21 cellular contexts compared by ENCODE assay signal in the genomic region with DNA sequence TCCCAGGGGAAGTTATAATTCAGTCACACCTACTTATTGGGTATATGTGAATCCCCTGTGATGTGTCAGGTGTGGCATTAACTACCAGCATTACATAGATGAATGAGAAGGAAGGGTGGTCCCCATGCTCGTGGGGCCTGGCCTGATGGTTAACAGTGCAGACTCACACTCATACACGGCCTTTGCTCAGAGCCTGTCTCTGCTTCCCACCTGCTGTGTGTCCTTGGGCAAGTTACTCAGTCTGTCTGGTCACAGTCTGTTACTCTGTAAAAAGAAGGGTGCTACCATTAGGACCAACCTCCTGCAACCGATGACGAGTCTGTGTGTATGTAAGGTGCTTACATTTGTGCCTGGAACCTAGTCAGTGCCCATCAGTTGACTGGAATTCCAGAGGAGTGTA. TPM values are rescaled to one million over a fixed set of nuclear protein-coding genes. Genes with fewer than 3 reads are reported as not detected.
DNase-seq lines count a peak whose midpoint lies in the region; ATAC-seq lines count a peak whose summit lies in the region.
"Had no signal": no experiment of that assay in that cellular context is flagged by ENCODE, and none has a peak within 500 bp of the region (broad histone marks: within the 10 kb centered on the region; RNA-seq: fewer than 3 reads in every experiment).

No MANE protein-coding gene starts in this region.

- H3K4me3 Mint-ChIP-seq in activated naive CD4-positive, alpha-beta T cell treated with anti-CD3 and anti-CD28 coated beads, Interleukin-2, amount 10 ng/mL, durations not matched to agents 7 days and 5 days, result no peak overlapping the region
- H3K4me3 Mint-ChIP-seq in activated T-helper 17 cell treated with anti-CD3 and anti-CD28 coated beads, Interleukin-2, amount 50 U/mL, for 72 hours, result no peak overlapping the region
- no peak overlapping the region for H3K4me3 Mint-ChIP-seq in stimulated activated memory B cell treated with anti-CD40 and anti-IgM and Interleukin-4, amounts not matched to agents 10 μg/mL and 1 μg/mL and 100 μg/mL, for 72 hours
- H3K4me3 Mint-ChIP-seq: activated B cell treated with CpG ODN at 0.5 μM for 24 hours; activated CD4-positive, alpha-beta memory T cell treated with anti-CD3 and anti-CD28 coated beads for 36 hours had no signal

- peaks cover 73% of the 10 kb centered on the region for H3K36me3 Mint-ChIP-seq in activated naive CD4-positive, alpha-beta T cell treated with anti-CD3 and anti-CD28 coated beads, Interleukin-2, amount 10 ng/mL, durations not matched to agents 7 days and 5 days
- peaks cover 96% of the 10 kb centered on the region for H3K36me3 Mint-ChIP-seq in activated T-helper 17 cell treated with anti-CD3 and anti-CD28 coated beads, Interleukin-2, amount 50 U/mL, for 72 hours (ENCODE audit: low read depth)
- peaks cover 71% of the 10 kb centered on the region for H3K36me3 Mint-ChIP-seq in stimulated activated memory B cell treated with anti-CD40 and anti-IgM and Interleukin-4, amounts not matched to agents 10 μg/mL and 1 μg/mL and 100 μg/mL, for 72 hours

- peak overlapping the region; percentile 11 for H3K27ac Mint-ChIP-seq in activated naive CD4-positive, alpha-beta T cell treated with anti-CD3 and anti-CD28 coated beads, Interleukin-2, amount 10 ng/mL, durations not matched to agents 7 days and 5 days
- H3K27ac Mint-ChIP-seq in activated T-helper 17 cell treated with anti-CD3 and anti-CD28 coated beads, Interleukin-2, amount 50 U/mL, for 72 hours, result peak overlapping the region; percentile 5
- H3K27ac Mint-ChIP-seq in stimulated activated memory B cell treated with anti-CD40 and anti-IgM and Interleukin-4, amounts not matched to agents 10 μg/mL and 1 μg/mL and 100 μg/mL, for 72 hours, result peak overlapping the region; percentile 48
- H3K27ac Mint-ChIP-seq: activated B cell treated with CpG ODN at 0.5 μM for 24 hours; activated CD4-positive, alpha-beta memory T cell treated with anti-CD3 and anti-CD28 coated beads for 36 hours had no signal

- no peak for DNase-seq in activated naive CD4-positive, alpha-beta T cell treated with anti-CD3 and anti-CD28 coated beads, Interleukin-2, amount 10 ng/mL, durations not matched to agents 7 days and 5 days
- DNase-seq in activated naive CD4-positive, alpha-beta T cell (lab: John Stamatoyannopoulos, UW), result no peak
- DNase-seq in epidermal melanocyte (ENCODE audit: insufficient read length, low spot score), result peak; percentile 0
- DNase-seq in A172 (ENCODE audit: low spot score), result no peak
- DNase-seq in MV-4-11 (lab: John Stamatoyannopoulos, UW), result no peak
- DNase-seq: activated B cell treated with CpG ODN at 0.5 μM for 24 hours; activated CD4-positive, alpha-beta memory T cell treated with anti-CD3 and anti-CD28 coated beads for 36 hours; anterior cingulate cortex; DMS 273 treated with DMSO at 0.1 percent for 48 hours; EL; hippocampal formation; NCI-H1105; NCI-H187 treated with DMSO at 0.1 percent for 48 hours; NCI-H2171 treated with DMSO at 0.1 percent for 48 hours; NCI-H526 treated with DMSO at 0.1 percent for 48 hours; NK-92 treated with Interleukin-12 subunit alpha and Interleukin-12 subunit beta, amount 100 ng/mL, for 24 hours; PC-3; T-helper 1 cell; thyroid gland had no signal

- H3K4me1 Mint-ChIP-seq in activated naive CD4-positive, alpha-beta T cell treated with anti-CD3 and anti-CD28 coated beads, Interleukin-2, amount 10 ng/mL, durations not matched to agents 7 days and 5 days, result peaks cover 3% of the 10 kb centered on the region
- peaks cover 4% of the 10 kb centered on the region for H3K4me1 Mint-ChIP-seq in activated T-helper 17 cell treated with anti-CD3 and anti-CD28 coated beads, Interleukin-2, amount 50 U/mL, for 72 hours
- H3K4me1 Mint-ChIP-seq in stimulated activated memory B cell treated with anti-CD40 and anti-IgM and Interleukin-4, amounts not matched to agents 10 μg/mL and 1 μg/mL and 100 μg/mL, for 72 hours, result peaks cover 39% of the 10 kb centered on the region
- H3K4me1 Mint-ChIP-seq: activated B cell treated with CpG ODN at 0.5 μM for 24 hours had no signal

- CTCF ChIA-PET in activated naive CD4-positive, alpha-beta T cell treated with anti-CD3 and anti-CD28 coated beads, Interleukin-2, amount 10 ng/mL, durations not matched to agents 7 days and 5 days (lab: Charles Lee), result no interaction called here

- no peak for ATAC-seq in activated T-helper 17 cell treated with anti-CD3 and anti-CD28 coated beads, Interleukin-2, amount 50 U/mL, for 72 hours (replicated peaks)
- no peak for ATAC-seq in stimulated activated memory B cell treated with anti-CD40 and anti-IgM and Interleukin-4, amounts not matched to agents 10 μg/mL and 1 μg/mL and 100 μg/mL, for 72 hours
- ATAC-seq: PC-3 had no signal

- no peaks in the 10 kb centered on the region for H3K9me3 Mint-ChIP-seq in activated naive CD4-positive, alpha-beta T cell treated with anti-CD3 and anti-CD28 coated beads, Interleukin-2, amount 10 ng/mL, durations not matched to agents 7 days and 5 days
- H3K9me3 Mint-ChIP-seq in activated T-helper 17 cell treated with anti-CD3 and anti-CD28 coated beads, Interleukin-2, amount 50 U/mL, for 72 hours, result no peaks in the 10 kb centered on the region
- H3K9me3 Mint-ChIP-seq in stimulated activated memory B cell treated with anti-CD40 and anti-IgM and Interleukin-4, amounts not matched to agents 10 μg/mL and 1 μg/mL and 100 μg/mL, for 72 hours, result no peaks in the 10 kb centered on the region
- H3K9me3 Mint-ChIP-seq: activated B cell treated with CpG ODN at 0.5 μM for 24 hours; activated CD4-positive, alpha-beta memory T cell treated with anti-CD3 and anti-CD28 coated beads for 36 hours had no signal

- no peaks in the 10 kb centered on the region for H3K27me3 Mint-ChIP-seq in activated naive CD4-positive, alpha-beta T cell treated with anti-CD3 and anti-CD28 coated beads, Interleukin-2, amount 10 ng/mL, durations not matched to agents 7 days and 5 days
- H3K27me3 Mint-ChIP-seq in activated T-helper 17 cell treated with anti-CD3 and anti-CD28 coated beads, Interleukin-2, amount 50 U/mL, for 72 hours, result no peaks in the 10 kb centered on the region
- no peaks in the 10 kb centered on the region for H3K27me3 Mint-ChIP-seq in stimulated activated memory B cell treated with anti-CD40 and anti-IgM and Interleukin-4, amounts not matched to agents 10 μg/mL and 1 μg/mL and 100 μg/mL, for 72 hours
- H3K27me3 Mint-ChIP-seq: activated B cell treated with CpG ODN at 0.5 μM for 24 hours; activated CD4-positive, alpha-beta memory T cell treated with anti-CD3 and anti-CD28 coated beads for 36 hours had no signal

RNA-seq across cellular contexts. Expression of a gene that starts 23.8 kb away (rescaled TPM):
- total RNA-seq in activated T-helper 17 cell treated with anti-CD3 and anti-CD28 coated beads, Interleukin-2, amount 50 U/mL, for 72 hours, result 100 to 1,000 TPM; 119 to 124 TPM
- total RNA-seq in A172 (2014; rRNA removed; shearing (Covaris generic)), result 25.7 and 31.5 TPM in 2 replicates

RNA-seq across cellular contexts. Expression of a gene that starts 24.1 kb away (rescaled TPM):
- total RNA-seq in activated T-helper 17 cell treated with anti-CD3 and anti-CD28 coated beads, Interleukin-2, amount 50 U/mL, for 72 hours, result 100 to 1,000 TPM; 126 to 159 TPM
- total RNA-seq in A172 (2014; rRNA removed; shearing (Covaris generic)), result 18.5 and 22.4 TPM in 2 replicates

RNA-seq across cellular contexts. Expression of a gene that starts 33.6 kb away (rescaled TPM):
- 10 to 100 TPM; 29.5 to 38.7 TPM for total RNA-seq in activated T-helper 17 cell treated with anti-CD3 and anti-CD28 coated beads, Interleukin-2, amount 50 U/mL, for 72 hours
- 49.6 and 81.0 TPM in 2 replicates for total RNA-seq in A172 (2014; rRNA removed; shearing (Covaris generic))

RNA-seq across cellular contexts. Expression of a gene that starts 34.1 kb away (rescaled TPM):
- 1 to 10 TPM; 2.3 to 5.3 TPM for total RNA-seq in activated T-helper 17 cell treated with anti-CD3 and anti-CD28 coated beads, Interleukin-2, amount 50 U/mL, for 72 hours
- 24.1 and 58.4 TPM in 2 replicates for total RNA-seq in A172 (2014; rRNA removed; shearing (Covaris generic))

RNA-seq across cellular contexts. Expression of a gene that starts 43.4 kb away (rescaled TPM):
- 1,000 to 10,000 TPM in 1 of 2 donors, 100 to 1,000 TPM in 1; 860 to 1,029 TPM for total RNA-seq in activated T-helper 17 cell treated with anti-CD3 and anti-CD28 coated beads, Interleukin-2, amount 50 U/mL, for 72 hours
- 782 and 864 TPM in 2 replicates for total RNA-seq in A172 (2014; rRNA removed; shearing (Covaris generic))
